ENCODE assay signal across 8 cellular contexts in genomic region chr1:47424336-47424982, GRCh38. TPM values are rescaled to one million over a fixed set of nuclear protein-coding genes. Genes with fewer than 3 reads are reported as not detected.
A peak's percentile ranks its signal among the peaks of the same experiment; 100 is the strongest.
DNase-seq lines count a peak whose midpoint lies in the region; TF ChIP-seq lines count a peak whose summit lies in the region.
"Had no signal": no experiment of that assay in that cellular context is flagged by ENCODE, and none has a peak within 500 bp of the region (broad histone marks: within the 10 kb centered on the region; RNA-seq: fewer than 3 reads in every experiment).

No MANE protein-coding gene starts in this region.

- no peaks in the 10 kb centered on the region for H3K36me3 Mint-ChIP-seq in type B pancreatic cell

- no peaks in the 10 kb centered on the region for H3K9me3 ChIP-seq in MM.1S (replicated peaks; ENCODE audit: insufficient read depth, low read length)
- no peaks in the 10 kb centered on the region for H3K9me3 ChIP-seq in SU-DHL-6 (ENCODE audit: insufficient read depth, low read length)
- no peaks in the 10 kb centered on the region for H3K9me3 ChIP-seq in left ventricle myocardium inferior (replicated peaks)

- H3K9me3 Mint-ChIP-seq in type B pancreatic cell = no peaks in the 10 kb centered on the region

- peaks cover 8% of the 10 kb centered on the region for H3K4me1 Mint-ChIP-seq in type B pancreatic cell (ENCODE audit: unreplicated experiment)

- H3K4me3 ChIP-seq in MM.1S (ENCODE audit: low read length) = no peak overlapping the region
- no peak overlapping the region for H3K4me3 ChIP-seq in SU-DHL-6 (ENCODE audit: insufficient read depth, low read length, poor library complexity, severe bottlenecking)
- H3K4me3 ChIP-seq in left ventricle myocardium inferior = no peak overlapping the region

- H3K9me2 ChIP-seq in MM.1S (replicated peaks; ENCODE audit: insufficient read depth, low read length) (no peaks in the 10 kb centered on the region), SU-DHL-6 (replicated peaks; ENCODE audit: insufficient read depth, low read length) (no peaks in the 10 kb centered on the region)

- H3K9ac ChIP-seq in MM.1S (ENCODE audit: low read length) (no peak overlapping the region), SU-DHL-6 (ENCODE audit: low read length) (no peak overlapping the region)

- H3K4me2 ChIP-seq in MM.1S (ENCODE audit: low read depth, low read length) (no peak overlapping the region), SU-DHL-6 (ENCODE audit: low read depth, low read length, poor library complexity, severe bottlenecking) (no peak overlapping the region)

- intact Hi-C loops in left ventricle myocardium inferior (cut with micrococcal nuclease) = no loop called here

- H3F3A ChIP-seq in MM.1S (ENCODE audit: insufficient read depth, low read length) = no peaks in the 10 kb centered on the region
- no peaks in the 10 kb centered on the region for H3F3A ChIP-seq in SU-DHL-6 (ENCODE audit: insufficient read depth)

- H4K20me1 ChIP-seq in MM.1S (ENCODE audit: insufficient read depth, low read length) = no peaks in the 10 kb centered on the region
- H4K20me1 ChIP-seq in SU-DHL-6 (ENCODE audit: low read depth, low read length) = no peaks in the 10 kb centered on the region; the same call in 1 of the 2 replicates

- H3K27me3 Mint-ChIP-seq in type B pancreatic cell = peaks cover 78% of the 10 kb centered on the region

- DNase-seq in ELR (ENCODE audit: low read depth) = peak; percentile 81
- no peak for DNase-seq in MM.1S
- DNase-seq in left ventricle myocardium inferior = no peak
- no peak for DNase-seq in type B pancreatic cell (ENCODE audit: extremely low spot score, unreplicated experiment)
- no peak for DNase-seq in stimulated activated CD4-positive, alpha-beta T cell treated with anti-CD3 and anti-CD28 coated beads, Interleukin-2, amount 100 ng/mL, for 24 hours
- DNase-seq in activated gamma-delta T cell (lab: John Stamatoyannopoulos, UW) = no peak

- TF ChIP-seq CTCF in MM.1S (IDR thresholded peaks at IDR 0.05; ENCODE audit: low read length) = peak; percentile 74
- TF ChIP-seq CTCF in SU-DHL-6 (IDR thresholded peaks at IDR 0.05; ENCODE audit: insufficient read depth, low read length, poor library complexity, severe bottlenecking) = peak; percentile 44
- peak; percentile 71 for TF ChIP-seq CTCF in left ventricle myocardium inferior (IDR thresholded peaks at IDR 0.05; ENCODE audit: borderline replicate concordance)
- TF ChIP-seq CTCF in type B pancreatic cell (conservative IDR thresholded peaks at IDR 0.05) = peak; percentile 84

- no peaks in the 10 kb centered on the region for H3K27me3 ChIP-seq in MM.1S (replicated peaks; ENCODE audit: insufficient read depth, low read length)
- H3K27me3 ChIP-seq in SU-DHL-6 (ENCODE audit: low read length) = no peaks in the 10 kb centered on the region
- peaks cover 99% of the 10 kb centered on the region for H3K27me3 ChIP-seq in left ventricle myocardium inferior (ENCODE audit: low read depth)

- no peaks in the 10 kb centered on the region for H3K4me1 ChIP-seq in MM.1S (ENCODE audit: low read length)
- no peaks in the 10 kb centered on the region for H3K4me1 ChIP-seq in left ventricle myocardium inferior

- H3K27ac Mint-ChIP-seq in type B pancreatic cell = no peak overlapping the region

- H3K4me3 Mint-ChIP-seq in type B pancreatic cell = no peak overlapping the region

- no peak overlapping the region for H3K27ac ChIP-seq in MM.1S (ENCODE audit: low read length)
- no peak overlapping the region for H3K27ac ChIP-seq in SU-DHL-6 (ENCODE audit: low read depth, low read length)
- H3K27ac ChIP-seq in left ventricle myocardium inferior (replicated peaks) = no peak overlapping the region

- no peaks in the 10 kb centered on the region for H3K79me2 ChIP-seq in MM.1S (ENCODE audit: low read length)
- H3K79me2 ChIP-seq in SU-DHL-6 (ENCODE audit: insufficient read depth, low read length) = no peaks in the 10 kb centered on the region

- H3K36me3 ChIP-seq in MM.1S (replicated peaks; ENCODE audit: insufficient read depth, low read length) (no peaks in the 10 kb centered on the region), SU-DHL-6 (ENCODE audit: low read length) (no peaks in the 10 kb centered on the region), left ventricle myocardium inferior (no peaks in the 10 kb centered on the region)

- no peak overlapping the region for H2AFZ ChIP-seq in MM.1S (ENCODE audit: low read length)
- no peak overlapping the region for H2AFZ ChIP-seq in SU-DHL-6 (ENCODE audit: low read depth, low read length, severe bottlenecking)

RNA-seq across cellular contexts. Expression of gene FOXE3, which starts 8.4 kb away (rescaled TPM):
- total RNA-seq in left ventricle myocardium inferior (not detected), type B pancreatic cell (ENCODE audit: low replicate concordance) (0.14 TPM in 1 of 2 replicates, not detected in the other)
- total RNA-seq: activated CD8-positive, alpha-beta memory T cell treated with anti-CD3 and anti-CD28 coated beads for 36 hours had no signal

RNA-seq across cellular contexts. Expression of gene FOXD2, which starts 13.4 kb away (rescaled TPM):
- total RNA-seq in left ventricle myocardium inferior = not detected
- 0.64 and 4.9 TPM in 2 replicates for total RNA-seq in type B pancreatic cell (ENCODE audit: low replicate concordance)
